18 cellular contexts compared by ENCODE assay signal in the genomic region with DNA sequence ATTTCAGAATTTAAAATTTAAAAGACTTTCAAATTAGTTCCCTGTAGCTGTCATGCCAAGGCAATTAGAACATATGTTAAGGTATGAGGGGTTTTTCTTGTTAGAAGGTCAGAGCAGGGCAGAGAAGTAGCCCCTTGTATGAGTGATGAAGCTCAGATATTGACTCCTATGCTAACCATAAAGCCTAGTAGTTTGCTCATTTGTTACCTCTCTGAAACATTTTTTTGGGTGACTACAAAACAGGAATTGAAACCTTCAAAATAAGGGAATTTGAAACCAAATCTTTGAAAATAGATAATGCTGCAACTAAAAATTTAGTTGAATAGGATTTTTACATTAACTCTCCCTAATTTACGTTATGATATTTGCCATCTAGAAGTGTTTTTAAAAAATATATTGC.
"Had no signal": no experiment of that assay in that cellular context is flagged by ENCODE, and none has a peak within 500 bp of the region (broad histone marks: within the 10 kb centered on the region; RNA-seq: fewer than 3 reads in every experiment).

No MANE protein-coding gene starts in this region.

- H3K4me1 ChIP-seq: foreskin keratinocyte, lower lobe of right lung, pancreas, tibial artery had no signal

- DNase-seq: activated CD4-positive, alpha-beta memory T cell treated with anti-CD3 and anti-CD28 coated beads for 36 hours; activated CD4-positive, alpha-beta T cell treated with anti-CD3 and anti-CD28 coated beads for 48 hours; activated naive CD4-positive, alpha-beta T cell treated with Interleukin-2 at 50 U/mL for 16 hours; activated naive CD8-positive, alpha-beta T cell treated with anti-CD3 and anti-CD28 coated beads for 36 hours; activated T-cell treated with anti-CD3 and anti-CD28 coated beads, Interleukin-2, amount 50 U/mL, for 48 hours; central memory CD4-positive, alpha-beta T cell; effector memory CD4-positive, alpha-beta T cell; foreskin keratinocyte; kidney; lower lobe of right lung; mesendoderm; mucosa of descending colon; nephron progenitor cell; pancreas; right cardiac atrium; stimulated activated CD4-positive, alpha-beta T cell treated with anti-CD3 and anti-CD28 coated beads, Interleukin-12 subunit alpha, Interleukin-12 subunit beta, amount 100 ng/mL, for 4 hours; tibial artery had no signal

- H3K4me3 ChIP-seq: lower lobe of right lung, mucosa of descending colon, pancreas, tibial artery had no signal

- ATAC-seq: foreskin keratinocyte, left lobe of liver, lower lobe of right lung, mucosa of descending colon, pancreas, right cardiac atrium had no signal

- H3K36me3 ChIP-seq: lower lobe of right lung, pancreas, tibial artery had no signal

- H3K9me3 ChIP-seq: lower lobe of right lung, mucosa of descending colon, pancreas, tibial artery had no signal

- H3K27ac ChIP-seq: foreskin keratinocyte, lower lobe of right lung, pancreas, tibial artery had no signal

- H3K27me3 ChIP-seq: foreskin keratinocyte, pancreas, tibial artery had no signal
